ENCODE assay signal across 11 cellular contexts in genomic region chr2:183063083-183063482, GRCh38. TPM values are rescaled to one million over a fixed set of nuclear protein-coding genes. Genes with fewer than 3 reads are reported as not detected.
A peak's percentile ranks its signal among the peaks of the same experiment; 100 is the strongest.
DNase-seq lines count a peak whose midpoint lies in the region; ATAC-seq, FAIRE-seq and TF ChIP-seq lines count a peak whose summit lies in the region.
"Had no signal": no experiment of that assay in that cellular context is flagged by ENCODE, and none has a peak within 500 bp of the region (broad histone marks: within the 10 kb centered on the region; RNA-seq: fewer than 3 reads in every experiment).

No MANE protein-coding gene starts in this region.

- H3K4me3 ChIP-seq in kidney epithelial cell (ENCODE audit: low read depth, low read length): no peak overlapping the region
- H3K4me3 ChIP-seq: thyroid gland had no signal

- H3K36me3 ChIP-seq in kidney epithelial cell (ENCODE audit: control insufficient read depth, insufficient read depth, low read length): no peaks in the 10 kb centered on the region
- H3K36me3 ChIP-seq: thyroid gland had no signal

- ATAC-seq in HG02884 (IDR thresholded peaks at IDR 0.05; ENCODE audit: unreplicated experiment) (peak; percentile 82), GM21367 (IDR thresholded peaks at IDR 0.05; ENCODE audit: unreplicated experiment) (no peak)
- ATAC-seq: T-helper 17 cell had no signal

- peak; percentile 52 for FAIRE-seq in GM12891 (lab: Jason Lieb, UNC)

- TF ChIP-seq POLR2A in GM12891 (IDR thresholded peaks at IDR 0.05; ENCODE audit: low read depth, low read length): no peak

- no peaks in the 10 kb centered on the region for H3K27me3 ChIP-seq in kidney epithelial cell (ENCODE audit: control insufficient read depth, insufficient read depth, low read length)
- H3K27me3 ChIP-seq: thyroid gland had no signal

- no peak for DNase-seq in GM12891 (ENCODE audit: insufficient read length, low spot score)
- peak; percentile 81 for DNase-seq in RKO (ENCODE audit: low spot score)
- peak; percentile 18 for DNase-seq in kidney epithelial cell (ENCODE audit: low read depth)
- no peak for DNase-seq in SKM-1 treated with dmso at 0.1 percent for 144 hours (lab: John Stamatoyannopoulos, UW; ENCODE audit: unreplicated experiment)
- DNase-seq in SW 1271 (lab: John Stamatoyannopoulos, UW): no peak
- DNase-seq in NCI-H187 treated with DMSO at 0.1 percent for 48 hours (lab: John Stamatoyannopoulos, UW): no peak
- DNase-seq: NCI-H2029, T-helper 17 cell, thyroid gland had no signal

- TF ChIP-seq CTCF in kidney epithelial cell (IDR thresholded peaks at IDR 0.05; ENCODE audit: insufficient read depth, low read length, poor library complexity, severe bottlenecking): no peak

TF ChIP-seq in GM12891, 5 proteins besides CTCF, POLR2A, EP300 and RAD21:
- TF ChIP-seq POLR2AphosphoS5 (IDR thresholded peaks at IDR 0.05; ENCODE audit: low read depth, low read length) (no peak), SPI1 (IDR thresholded peaks at IDR 0.05; ENCODE audit: low read depth, low read length) (no peak), PAX5 (IDR thresholded peaks at IDR 0.05; ENCODE audit: insufficient read depth, low read length, severe bottlenecking) (no peak), POU2F2 (IDR thresholded peaks at IDR 0.05; ENCODE audit: low read depth, low read length) (no peak)

RNA-seq across cellular contexts. Expression of gene DUSP19, which starts 15.5 kb away (rescaled TPM):
- 0.41 TPM for polyA plus RNA-seq in GM12891 (2012; ENCODE audit: low read depth, missing spikeins)
- total RNA-seq in kidney epithelial cell: 0.58 and 1.0 TPM in 2 replicates

RNA-seq across cellular contexts. Expression of gene NCKAP1, which starts 24.8 kb away (rescaled TPM):
- polyA plus RNA-seq in GM12891 (2012; ENCODE audit: low read depth, missing spikeins): 3.5 TPM
- 155 and 189 TPM in 2 replicates for total RNA-seq in kidney epithelial cell

Comparison
In these comparisons a context has a peak if more than half of its experiments do, and no peak if none do; other contexts are left out.
1. DNase-seq: peak in RKO (single experiment) and kidney epithelial cell (single experiment); none in GM12891 (single experiment), SKM-1 treated with dmso at 0.1 percent for 144 hours (single experiment), SW 1271 (0 of 2) and NCI-H187 treated with DMSO at 0.1 percent for 48 hours (single experiment).